ENCODE assay signal across 10 cellular contexts in genomic region chr22:45709004-45709739, GRCh38. TPM values are rescaled to one million over a fixed set of nuclear protein-coding genes. Genes with fewer than 3 reads are reported as not detected.
A peak's percentile ranks its signal among the peaks of the same experiment; 100 is the strongest.
DNase-seq lines count a peak whose midpoint lies in the region; ATAC-seq and TF ChIP-seq lines count a peak whose summit lies in the region.
"Had no signal": no experiment of that assay in that cellular context is flagged by ENCODE, and none has a peak within 500 bp of the region (broad histone marks: within the 10 kb centered on the region; RNA-seq: fewer than 3 reads in every experiment).

No MANE protein-coding gene starts in this region.

- H3K9ac ChIP-seq in neuronal stem cell (ENCODE audit: low read depth, low read length, poor library complexity) = no peak overlapping the region

- H2AK5ac ChIP-seq in neuronal stem cell (ENCODE audit: low read depth, low read length) = no peak overlapping the region

- no peak overlapping the region for H2BK120ac ChIP-seq in neuronal stem cell (ENCODE audit: low read depth, low read length)

- H3K36me3 ChIP-seq in neuronal stem cell (replicated peaks in 1 of 2; ENCODE audit: control insufficient read depth in 2 of 2, insufficient read depth in 2 of 2, low read length in 2 of 2) = peaks cover 7 to 97% of the 10 kb centered on the region in 2 donors

- CTCF ChIA-PET in activated CD4-positive, alpha-beta memory T cell treated with anti-CD3 and anti-CD28 coated beads, Interleukin-2, amount 10 ng/mL, durations not matched to agents 7 days and 5 days (lab: Charles Lee) = no interaction called here

- no peak for ATAC-seq in GM19455 (IDR thresholded peaks at IDR 0.05; ENCODE audit: unreplicated experiment)

- no peak overlapping the region for H3K27ac ChIP-seq in substantia nigra (ENCODE audit: low read depth, low read length, poor library complexity, severe bottlenecking)
- H3K27ac ChIP-seq in neuronal stem cell (replicated peaks; ENCODE audit: low read length) = no peak overlapping the region

- no peak overlapping the region for H2BK12ac ChIP-seq in neuronal stem cell (ENCODE audit: low read length)

- H2BK15ac ChIP-seq in neuronal stem cell (ENCODE audit: low read length) = no peak overlapping the region

- no peak for TF ChIP-seq CTCF in AG10803 (conservative IDR thresholded peaks at IDR 0.05; ENCODE audit: low read length)

- H4K91ac ChIP-seq in neuronal stem cell (ENCODE audit: low read depth, low read length, poor library complexity) = no peak overlapping the region

- peaks cover 0 to 9% of the 10 kb centered on the region in 2 donors for H3K9me3 ChIP-seq in neuronal stem cell (replicated peaks in 1 of 2; ENCODE audit: control insufficient read depth in 2 of 2, insufficient read depth in 1 of 2, low read depth in 1 of 2, low read length in 2 of 2)

- no peak overlapping the region for H2BK5ac ChIP-seq in neuronal stem cell (ENCODE audit: low read length)

- H3K4me1 ChIP-seq in neuronal stem cell (ENCODE audit: control insufficient read depth in 2 of 2, insufficient read depth in 1 of 2, low read depth in 1 of 2, low read length in 2 of 2) = no peaks in the 10 kb centered on the region

- H3K4me2 ChIP-seq in neuronal stem cell (ENCODE audit: insufficient read depth, low read length, poor library complexity, severe bottlenecking) = no peak overlapping the region

- H3K9me3 Mint-ChIP-seq in activated CD4-positive, alpha-beta memory T cell treated with anti-CD3 and anti-CD28 coated beads, Interleukin-2, amount 10 ng/mL, durations not matched to agents 7 days and 5 days = no peaks in the 10 kb centered on the region

- no peak overlapping the region for H2AFZ ChIP-seq in neuronal stem cell (ENCODE audit: low read length)

- H3K27ac Mint-ChIP-seq in activated CD4-positive, alpha-beta memory T cell treated with anti-CD3 and anti-CD28 coated beads, Interleukin-2, amount 10 ng/mL, durations not matched to agents 7 days and 5 days = peak overlapping the region; percentile 18
- H3K27ac Mint-ChIP-seq: activated naive CD8-positive, alpha-beta T cell had no signal

- peaks cover 20% of the 10 kb centered on the region for H3K4me1 Mint-ChIP-seq in activated CD4-positive, alpha-beta memory T cell treated with anti-CD3 and anti-CD28 coated beads, Interleukin-2, amount 10 ng/mL, durations not matched to agents 7 days and 5 days

- H3K4me3 ChIP-seq in AG10803 (ENCODE audit: low read length) (no peak overlapping the region), neuronal stem cell (ENCODE audit: low read length in 2 of 2) (no peak overlapping the region)

- peaks cover 42% of the 10 kb centered on the region for H3K36me3 Mint-ChIP-seq in activated CD4-positive, alpha-beta memory T cell treated with anti-CD3 and anti-CD28 coated beads, Interleukin-2, amount 10 ng/mL, durations not matched to agents 7 days and 5 days (ENCODE audit: low read depth)

- no peak overlapping the region for H3K14ac ChIP-seq in neuronal stem cell (ENCODE audit: low read length)

- no peak overlapping the region for H3K18ac ChIP-seq in neuronal stem cell (ENCODE audit: low read length)

- H3K4me3 Mint-ChIP-seq in activated CD4-positive, alpha-beta memory T cell treated with anti-CD3 and anti-CD28 coated beads, Interleukin-2, amount 10 ng/mL, durations not matched to agents 7 days and 5 days = no peak overlapping the region
- H3K4me3 Mint-ChIP-seq: activated naive CD8-positive, alpha-beta T cell had no signal

- no peaks in the 10 kb centered on the region for H3K27me3 Mint-ChIP-seq in activated CD4-positive, alpha-beta memory T cell treated with anti-CD3 and anti-CD28 coated beads, Interleukin-2, amount 10 ng/mL, durations not matched to agents 7 days and 5 days
- H3K27me3 Mint-ChIP-seq: activated naive CD8-positive, alpha-beta T cell had no signal

- H3K27me3 ChIP-seq in neuronal stem cell (ENCODE audit: control insufficient read depth in 3 of 3, insufficient read depth in 3 of 3, low read depth in 1 of 3, low read length in 3 of 3) = no peaks in the 10 kb centered on the region

- DNase-seq in AG10803 (ENCODE audit: low read depth) (peak; percentile 89), LHCN-M2 (ENCODE audit: low read depth) (peak; percentile 78), kidney glomerular epithelial cell (lab: John Stamatoyannopoulos, UW) (peak; percentile 76), substantia nigra (lab: John Stamatoyannopoulos, UW) (no peak), neuronal stem cell (ENCODE audit: low spot score) (no peak), RPMI8226 (no peak)
- no peak for DNase-seq in activated CD4-positive, alpha-beta memory T cell treated with anti-CD3 and anti-CD28 coated beads, Interleukin-2, amount 10 ng/mL, durations not matched to agents 7 days and 5 days
- DNase-seq: SHP77 had no signal

- WGBS in neuronal stem cell (ENCODE audit: extremely low coverage in 2 of 2, insufficient read length in 2 of 2, insufficient replicate concordance in 1 of 2), 2 donors = no CpG with 5 or more reads among the region's 5 CpGs

- no peak overlapping the region for H3K23ac ChIP-seq in neuronal stem cell (ENCODE audit: low read depth, low read length, poor library complexity)

- no peaks in the 10 kb centered on the region for H3K79me1 ChIP-seq in neuronal stem cell (ENCODE audit: low read depth, low read length)

- H3K4ac ChIP-seq in neuronal stem cell (ENCODE audit: low read length) = no peak overlapping the region

- H4K8ac ChIP-seq in neuronal stem cell (ENCODE audit: low read depth, low read length) = no peak overlapping the region

- POLR2A ChIA-PET in activated CD4-positive, alpha-beta memory T cell treated with anti-CD3 and anti-CD28 coated beads, Interleukin-2, amount 10 ng/mL, durations not matched to agents 7 days and 5 days (lab: Charles Lee) = no interaction called here

RNA-seq across cellular contexts. Expression of gene ATXN10, which starts 37.5 kb away (rescaled TPM):
- 73.0 and 98.0 TPM in 2 replicates for total RNA-seq in LHCN-M2 (2014; rRNA removed)
- 199 TPM for polyA plus RNA-seq in LHCN-M2 (2012)
- 10 to 100 TPM; 84.5 to 92.6 TPM for total RNA-seq in activated CD4-positive, alpha-beta memory T cell treated with anti-CD3 and anti-CD28 coated beads, Interleukin-2, amount 10 ng/mL, durations not matched to agents 7 days and 5 days
- 89.3 TPM for polyA plus RNA-seq in neuronal stem cell (2013, experiment 1 of 2)
- 84.7 TPM for polyA plus RNA-seq in neuronal stem cell (2013, experiment 2 of 2)

Comparison
In these comparisons a context has a peak if more than half of its experiments do, and no peak if none do; other contexts are left out.
1. DNase-seq: peak in AG10803 (single experiment), LHCN-M2 (single experiment) and kidney glomerular epithelial cell (single experiment); none in activated CD4-positive, alpha-beta memory T cell treated with anti-CD3 and anti-CD28 coated beads, Interleukin-2, amount 10 ng/mL, durations not matched to agents 7 days and 5 days (single experiment), substantia nigra (0 of 49), neuronal stem cell (single experiment) and RPMI8226 (single experiment).